In genomic region chr14:98182385-98183055, GRCh38 we compare ENCODE assay signal across 12 cellular contexts.
DNase-seq lines count a peak whose midpoint lies in the region; TF ChIP-seq lines count a peak whose summit lies in the region.
"Had no signal": no experiment of that assay in that cellular context is flagged by ENCODE, and none has a peak within 500 bp of the region (broad histone marks: within the 10 kb centered on the region; RNA-seq: fewer than 3 reads in every experiment).

No MANE protein-coding gene starts in this region.

- H2AFZ ChIP-seq in trophoblast cell (ENCODE audit: insufficient read depth, low read length, poor library complexity) = no peak overlapping the region

- no peak overlapping the region for H4K8ac ChIP-seq in trophoblast cell (ENCODE audit: low read depth, low read length)

- H3K27me3 Mint-ChIP-seq in activated T-helper 2 cell treated with anti-CD3 and anti-CD28 coated beads, Interferon-gamma antibody, Interleukin-2, Interleukin-4, amounts not matched to agents 10 μg/mL and 5 μg/mL and 100 μg/mL, durations not matched to agents 14 hours and 24 hours and 36 hours (ENCODE audit: low read depth) = no peaks in the 10 kb centered on the region
- H3K27me3 Mint-ChIP-seq in immature natural killer cell (ENCODE audit: low read depth in 3 of 3) (peaks cover 0 to 8% (median 6%) of the 10 kb centered on the region in 3 donors), HFFc6 (ENCODE audit: insufficient read depth) (no peaks in the 10 kb centered on the region)

- H3K9ac ChIP-seq in trophoblast cell (ENCODE audit: low read length) = no peak overlapping the region

- no peak overlapping the region for H2BK120ac ChIP-seq in trophoblast cell (ENCODE audit: insufficient read depth, low read length, poor library complexity)

- no peaks in the 10 kb centered on the region for H3K79me1 ChIP-seq in trophoblast cell (ENCODE audit: low read length)

- H3K4me1 ChIP-seq in trophoblast cell (ENCODE audit: control insufficient read depth in 1 of 2, insufficient read depth in 2 of 2, low read length in 2 of 2) = no peaks in the 10 kb centered on the region

- no peak for TF ChIP-seq CTCF in HFFc6 (IDR thresholded peaks at IDR 0.05)

- H3K18ac ChIP-seq in trophoblast cell (ENCODE audit: low read length) = no peak overlapping the region

- no peak overlapping the region for H3K14ac ChIP-seq in trophoblast cell (ENCODE audit: low read length)

- H4K12ac ChIP-seq in trophoblast cell (ENCODE audit: low read depth, low read length) = no peak overlapping the region

- DNase-seq in activated CD4-positive, alpha-beta T cell treated with anti-CD3 and anti-CD28 coated beads for 4 hours = peak; percentile 62 to 68
- no peak for DNase-seq in activated CD4-positive, alpha-beta T cell treated with anti-CD3 and anti-CD28 coated beads, Interleukin-2, amount 50 U/mL, for 1 hour
- no peak for DNase-seq in activated T-helper 2 cell treated with anti-CD3 and anti-CD28 coated beads, Interferon-gamma antibody, Interleukin-2, Interleukin-4, amounts not matched to agents 10 μg/mL and 5 μg/mL and 100 μg/mL, durations not matched to agents 14 hours and 24 hours and 36 hours (ENCODE audit: low spot score)
- DNase-seq in immature natural killer cell (no peak), stromal cell of bone marrow (ENCODE audit: low read depth) (peak; percentile 9), trophoblast cell (no peak), mesenteric fat pad (ENCODE audit: low spot score) (no peak), HFFc6 (no peak)
- DNase-seq: NCI-H1417 treated with DMSO at 0.1 percent for 48 hours, NCI-H82, retina had no signal

- H3K4ac ChIP-seq in trophoblast cell (ENCODE audit: low read depth, low read length) = no peak overlapping the region

- H3K9me3 ChIP-seq in trophoblast cell (ENCODE audit: insufficient read depth, low read depth, low read length) = no peaks in the 10 kb centered on the region

- H3K27ac Mint-ChIP-seq in activated T-helper 2 cell treated with anti-CD3 and anti-CD28 coated beads, Interferon-gamma antibody, Interleukin-2, Interleukin-4, amounts not matched to agents 10 μg/mL and 5 μg/mL and 100 μg/mL, durations not matched to agents 14 hours and 24 hours and 36 hours = peak overlapping the region; percentile 94
- H3K27ac Mint-ChIP-seq in immature natural killer cell (peak overlapping the region in 3 of 6 donors; percentile 5 to 29 (median 25)), HFFc6 (no peak overlapping the region)
- H3K27ac Mint-ChIP-seq: mesothelial cell of epicardium had no signal

- H3K4me2 ChIP-seq in trophoblast cell (ENCODE audit: low read length) = no peak overlapping the region

- H3K36me3 ChIP-seq in trophoblast cell (ENCODE audit: control insufficient read depth in 1 of 2, insufficient read depth in 2 of 2, low read length in 2 of 2) = no peaks in the 10 kb centered on the region

- H4K91ac ChIP-seq in trophoblast cell (ENCODE audit: low read depth, low read length) = no peak overlapping the region

- H2BK12ac ChIP-seq in trophoblast cell (ENCODE audit: low read length) = no peak overlapping the region

- H3K27me3 ChIP-seq in trophoblast cell (ENCODE audit: insufficient read depth, low read length) = no peaks in the 10 kb centered on the region

- intact Hi-C loops in activated T-helper 2 cell treated with anti-CD3 and anti-CD28 coated beads, Interferon-gamma antibody, Interleukin-2, Interleukin-4, amounts not matched to agents 10 μg/mL and 5 μg/mL and 100 μg/mL, durations not matched to agents 14 hours and 24 hours and 36 hours (cut with micrococcal nuclease) = loop anchor here (2.0 to 5.0 kb wide), 3 partner anchors 14 to 1885 kb away; partner anchors contain the start of gene EVL

- H2BK5ac ChIP-seq in trophoblast cell (ENCODE audit: low read depth, low read length, poor library complexity) = no peak overlapping the region

- H3K27ac ChIP-seq in trophoblast cell (ENCODE audit: low read depth, low read length) = no peak overlapping the region

- no peak overlapping the region for H3K23ac ChIP-seq in trophoblast cell (ENCODE audit: low read length)

- H2AK5ac ChIP-seq in trophoblast cell (ENCODE audit: low read length) = no peak overlapping the region

- WGBS in trophoblast cell (ENCODE audit: extremely low coverage, insufficient coverage, insufficient read length) = no CpG with 5 or more reads among the region's 3 CpGs

- H3K9me3 Mint-ChIP-seq in activated T-helper 2 cell treated with anti-CD3 and anti-CD28 coated beads, Interferon-gamma antibody, Interleukin-2, Interleukin-4, amounts not matched to agents 10 μg/mL and 5 μg/mL and 100 μg/mL, durations not matched to agents 14 hours and 24 hours and 36 hours = no peaks in the 10 kb centered on the region
- H3K9me3 Mint-ChIP-seq in immature natural killer cell (peaks cover 0 to 5% (median 0%) of the 10 kb centered on the region in 6 donors), HFFc6 (peaks cover 64% of the 10 kb centered on the region)
- H3K9me3 Mint-ChIP-seq: mesothelial cell of epicardium had no signal

- H3K79me2 ChIP-seq in trophoblast cell (ENCODE audit: control insufficient read depth, insufficient read depth, low read length, poor library complexity) = no peaks in the 10 kb centered on the region

- peaks cover 84% of the 10 kb centered on the region for H3K4me1 Mint-ChIP-seq in activated T-helper 2 cell treated with anti-CD3 and anti-CD28 coated beads, Interferon-gamma antibody, Interleukin-2, Interleukin-4, amounts not matched to agents 10 μg/mL and 5 μg/mL and 100 μg/mL, durations not matched to agents 14 hours and 24 hours and 36 hours (ENCODE audit: low read depth)
- H3K4me1 Mint-ChIP-seq in immature natural killer cell (peaks cover 37 to 47% of the 10 kb centered on the region in 2 donors), HFFc6 (ENCODE audit: low read depth) (no peaks in the 10 kb centered on the region)

- H3K4me3 Mint-ChIP-seq in activated T-helper 2 cell treated with anti-CD3 and anti-CD28 coated beads, Interferon-gamma antibody, Interleukin-2, Interleukin-4, amounts not matched to agents 10 μg/mL and 5 μg/mL and 100 μg/mL, durations not matched to agents 14 hours and 24 hours and 36 hours (ENCODE audit: low read depth) = peak overlapping the region; percentile 26
- H3K4me3 Mint-ChIP-seq in immature natural killer cell (peak overlapping the region in 3 of 5 donors; percentile 6 to 27 (median 26)), HFFc6 (no peak overlapping the region)
- H3K4me3 Mint-ChIP-seq: mesothelial cell of epicardium had no signal

- no peak overlapping the region for H3K4me3 ChIP-seq in trophoblast cell (ENCODE audit: low read depth, low read length)

- H3K36me3 Mint-ChIP-seq in activated T-helper 2 cell treated with anti-CD3 and anti-CD28 coated beads, Interferon-gamma antibody, Interleukin-2, Interleukin-4, amounts not matched to agents 10 μg/mL and 5 μg/mL and 100 μg/mL, durations not matched to agents 14 hours and 24 hours and 36 hours (ENCODE audit: low read depth) = peaks cover 7% of the 10 kb centered on the region
- H3K36me3 Mint-ChIP-seq in immature natural killer cell = peaks cover 0 to 4% (median 0%) of the 10 kb centered on the region in 3 donors
- peaks cover 8% of the 10 kb centered on the region; the same call in 1 of the 2 replicates for H3K36me3 Mint-ChIP-seq in HFFc6 (ENCODE audit: low read depth)
- H3K36me3 Mint-ChIP-seq: mesothelial cell of epicardium had no signal

Comparison
In these comparisons a context has a peak if more than half of its experiments do, and no peak if none do; other contexts are left out.
1. DNase-seq: peak in activated CD4-positive, alpha-beta T cell treated with anti-CD3 and anti-CD28 coated beads for 4 hours (2 of 2) and stromal cell of bone marrow (single experiment); none in activated CD4-positive, alpha-beta T cell treated with anti-CD3 and anti-CD28 coated beads, Interleukin-2, amount 50 U/mL, for 1 hour (single experiment), activated T-helper 2 cell treated with anti-CD3 and anti-CD28 coated beads, Interferon-gamma antibody, Interleukin-2, Interleukin-4, amounts not matched to agents 10 μg/mL and 5 μg/mL and 100 μg/mL, durations not matched to agents 14 hours and 24 hours and 36 hours (single experiment), immature natural killer cell (0 of 3), trophoblast cell (0 of 2), mesenteric fat pad (single experiment) and HFFc6 (single experiment).